ENCODE assay signal across 2 cellular contexts in genomic region chr3:119338749-119339148, GRCh38.
A peak's percentile ranks its signal among the peaks of the same experiment; 100 is the strongest.
TF ChIP-seq lines count a peak whose summit lies in the region.

No MANE protein-coding gene starts in this region.

TF ChIP-seq in SK-N-SH treated with all-trans-retinoic acid at 6 μM for 48 hours, 23 proteins besides CTCF, POLR2A, EP300 and RAD21 (continued from another document):
- peak; percentile 23; the same call in 1 of the 2 replicates for TF ChIP-seq POU6F1 (CRISPR knock-in tag; IDR thresholded peaks at IDR 0.05; ENCODE audit: borderline replicate concordance, low read depth)

TF ChIP-seq in SK-N-SH, 30 proteins besides CTCF, POLR2A, EP300 and RAD21 (continued from another document):
- TF ChIP-seq, protein P1, sequence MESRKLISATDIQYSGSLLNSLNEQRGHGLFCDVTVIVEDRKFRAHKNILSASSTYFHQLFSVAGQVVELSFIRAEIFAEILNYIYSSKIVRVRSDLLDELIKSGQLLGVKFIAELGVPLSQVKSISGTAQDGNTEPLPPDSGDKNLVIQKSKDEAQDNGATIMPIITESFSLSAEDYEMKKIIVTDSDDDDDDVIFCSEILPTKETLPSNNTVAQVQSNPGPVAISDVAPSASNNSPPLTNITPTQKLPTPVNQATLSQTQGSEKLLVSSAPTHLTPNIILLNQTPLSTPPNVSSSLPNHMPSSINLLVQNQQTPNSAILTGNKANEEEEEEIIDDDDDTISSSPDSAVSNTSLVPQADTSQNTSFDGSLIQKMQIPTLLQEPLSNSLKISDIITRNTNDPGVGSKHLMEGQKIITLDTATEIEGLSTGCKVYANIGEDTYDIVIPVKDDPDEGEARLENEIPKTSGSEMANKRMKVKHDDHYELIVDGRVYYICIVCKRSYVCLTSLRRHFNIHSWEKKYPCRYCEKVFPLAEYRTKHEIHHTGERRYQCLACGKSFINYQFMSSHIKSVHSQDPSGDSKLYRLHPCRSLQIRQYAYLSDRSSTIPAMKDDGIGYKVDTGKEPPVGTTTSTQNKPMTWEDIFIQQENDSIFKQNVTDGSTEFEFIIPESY (IDR thresholded peaks at IDR 0.05; ENCODE audit: borderline replicate concordance, low read depth): no peak
TF ChIP-seq in SK-N-SH: peak in this region for 0.
